Comparison of ENCODE assay signal across 1 cellular context in the genomic region with DNA sequence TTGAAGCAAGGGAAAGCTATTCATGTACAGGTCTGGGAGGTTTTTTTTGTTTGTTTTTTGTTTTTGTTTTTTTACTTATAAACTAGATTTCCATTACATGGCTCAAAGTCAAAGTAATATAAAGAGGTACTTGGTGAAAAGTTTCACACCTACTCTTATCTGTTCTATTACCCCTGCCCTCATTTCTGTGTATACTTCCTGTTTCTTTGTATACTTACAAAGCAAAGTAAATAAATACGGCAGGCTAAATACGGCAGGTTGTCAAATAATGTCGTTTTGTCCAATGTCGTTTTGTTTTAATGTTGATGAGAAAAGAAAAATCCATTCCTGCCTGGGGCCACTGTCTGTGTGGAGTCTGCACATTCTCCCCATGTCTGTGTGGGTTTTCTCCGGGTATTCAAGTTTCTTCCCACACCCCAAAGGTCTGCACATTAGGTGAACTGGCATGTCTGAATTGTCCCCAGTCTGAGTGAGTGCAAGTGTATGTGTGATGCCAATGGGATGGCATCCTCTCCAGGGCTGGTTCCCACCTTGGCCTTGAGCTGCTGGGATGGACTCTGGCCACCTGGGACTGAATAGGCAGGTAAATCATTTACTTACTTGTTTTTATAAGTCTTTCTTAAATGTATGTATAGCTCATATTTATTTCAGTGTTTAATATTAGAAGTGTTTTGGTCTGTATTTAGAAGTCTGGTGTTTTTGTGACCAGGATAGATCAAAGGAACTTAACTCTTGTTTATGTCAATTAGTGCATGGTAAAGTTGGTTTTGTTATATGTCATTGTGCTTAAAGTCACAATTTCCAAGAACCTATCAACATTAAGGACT.
TF ChIP-seq lines count a peak whose summit lies in the region.

No MANE protein-coding gene starts in this region.

TF ChIP-seq in HepG2, 621 proteins besides CTCF, POLR2A, EP300 and RAD21 (continued from another document):
- TF ChIP-seq, protein P1, sequence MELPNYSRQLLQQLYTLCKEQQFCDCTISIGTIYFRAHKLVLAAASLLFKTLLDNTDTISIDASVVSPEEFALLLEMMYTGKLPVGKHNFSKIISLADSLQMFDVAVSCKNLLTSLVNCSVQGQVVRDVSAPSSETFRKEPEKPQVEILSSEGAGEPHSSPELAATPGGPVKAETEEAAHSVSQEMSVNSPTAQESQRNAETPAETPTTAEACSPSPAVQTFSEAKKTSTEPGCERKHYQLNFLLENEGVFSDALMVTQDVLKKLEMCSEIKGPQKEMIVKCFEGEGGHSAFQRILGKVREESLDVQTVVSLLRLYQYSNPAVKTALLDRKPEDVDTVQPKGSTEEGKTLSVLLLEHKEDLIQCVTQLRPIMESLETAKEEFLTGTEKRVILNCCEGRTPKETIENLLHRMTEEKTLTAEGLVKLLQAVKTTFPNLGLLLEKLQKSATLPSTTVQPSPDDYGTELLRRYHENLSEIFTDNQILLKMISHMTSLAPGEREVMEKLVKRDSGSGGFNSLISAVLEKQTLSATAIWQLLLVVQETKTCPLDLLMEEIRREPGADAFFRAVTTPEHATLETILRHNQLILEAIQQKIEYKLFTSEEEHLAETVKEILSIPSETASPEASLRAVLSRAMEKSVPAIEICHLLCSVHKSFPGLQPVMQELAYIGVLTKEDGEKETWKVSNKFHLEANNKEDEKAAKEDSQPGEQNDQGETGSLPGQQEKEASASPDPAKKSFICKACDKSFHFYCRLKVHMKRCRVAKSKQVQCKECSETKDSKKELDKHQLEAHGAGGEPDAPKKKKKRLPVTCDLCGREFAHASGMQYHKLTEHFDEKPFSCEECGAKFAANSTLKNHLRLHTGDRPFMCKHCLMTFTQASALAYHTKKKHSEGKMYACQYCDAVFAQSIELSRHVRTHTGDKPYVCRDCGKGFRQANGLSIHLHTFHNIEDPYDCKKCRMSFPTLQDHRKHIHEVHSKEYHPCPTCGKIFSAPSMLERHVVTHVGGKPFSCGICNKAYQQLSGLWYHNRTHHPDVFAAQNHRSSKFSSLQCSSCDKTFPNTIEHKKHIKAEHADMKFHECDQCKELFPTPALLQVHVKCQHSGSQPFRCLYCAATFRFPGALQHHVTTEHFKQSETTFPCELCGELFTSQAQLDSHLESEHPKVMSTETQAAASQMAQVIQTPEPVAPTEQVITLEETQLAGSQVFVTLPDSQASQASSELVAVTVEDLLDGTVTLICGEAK (IDR thresholded peaks at IDR 0.05): no peak
- TF ChIP-seq, protein P1 (CRISPR knock-in tag; IDR thresholded peaks at IDR 0.05): no peak
- TF ChIP-seq, protein P2, sequence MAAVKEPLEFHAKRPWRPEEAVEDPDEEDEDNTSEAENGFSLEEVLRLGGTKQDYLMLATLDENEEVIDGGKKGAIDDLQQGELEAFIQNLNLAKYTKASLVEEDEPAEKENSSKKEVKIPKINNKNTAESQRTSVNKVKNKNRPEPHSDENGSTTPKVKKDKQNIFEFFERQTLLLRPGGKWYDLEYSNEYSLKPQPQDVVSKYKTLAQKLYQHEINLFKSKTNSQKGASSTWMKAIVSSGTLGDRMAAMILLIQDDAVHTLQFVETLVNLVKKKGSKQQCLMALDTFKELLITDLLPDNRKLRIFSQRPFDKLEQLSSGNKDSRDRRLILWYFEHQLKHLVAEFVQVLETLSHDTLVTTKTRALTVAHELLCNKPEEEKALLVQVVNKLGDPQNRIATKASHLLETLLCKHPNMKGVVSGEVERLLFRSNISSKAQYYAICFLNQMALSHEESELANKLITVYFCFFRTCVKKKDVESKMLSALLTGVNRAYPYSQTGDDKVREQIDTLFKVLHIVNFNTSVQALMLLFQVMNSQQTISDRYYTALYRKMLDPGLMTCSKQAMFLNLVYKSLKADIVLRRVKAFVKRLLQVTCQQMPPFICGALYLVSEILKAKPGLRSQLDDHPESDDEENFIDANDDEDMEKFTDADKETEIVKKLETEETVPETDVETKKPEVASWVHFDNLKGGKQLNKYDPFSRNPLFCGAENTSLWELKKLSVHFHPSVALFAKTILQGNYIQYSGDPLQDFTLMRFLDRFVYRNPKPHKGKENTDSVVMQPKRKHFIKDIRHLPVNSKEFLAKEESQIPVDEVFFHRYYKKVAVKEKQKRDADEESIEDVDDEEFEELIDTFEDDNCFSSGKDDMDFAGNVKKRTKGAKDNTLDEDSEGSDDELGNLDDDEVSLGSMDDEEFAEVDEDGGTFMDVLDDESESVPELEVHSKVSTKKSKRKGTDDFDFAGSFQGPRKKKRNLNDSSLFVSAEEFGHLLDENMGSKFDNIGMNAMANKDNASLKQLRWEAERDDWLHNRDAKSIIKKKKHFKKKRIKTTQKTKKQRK (IDR thresholded peaks at IDR 0.05; ENCODE audit: low read length): no peak
- no peak for TF ChIP-seq SIX1 (CRISPR knock-in tag; IDR thresholded peaks at IDR 0.05; ENCODE audit: borderline replicate concordance)
- TF ChIP-seq ZNF609 (CRISPR knock-in tag; IDR thresholded peaks at IDR 0.05; ENCODE audit: borderline replicate concordance): no peak
- TF ChIP-seq HNF1A (IDR thresholded peaks at IDR 0.05; ENCODE audit: low read depth): peak; percentile 74
- peak; percentile 83; the same call in 1 of the 2 replicates for TF ChIP-seq HNF1A (CRISPR knock-in tag; IDR thresholded peaks at IDR 0.05; ENCODE audit: borderline replicate concordance)
- no peak for TF ChIP-seq ZNF878 (CRISPR knock-in tag; IDR thresholded peaks at IDR 0.05)
- TF ChIP-seq FOXJ3 (CRISPR knock-in tag; IDR thresholded peaks at IDR 0.05; ENCODE audit: borderline replicate concordance): 0 out of 2 replicates have a peak, but pooled peaks have one; percentile 36
- TF ChIP-seq RCOR2 (CRISPR knock-in tag; IDR thresholded peaks at IDR 0.05): no peak
- TF ChIP-seq KLF13 (CRISPR knock-in tag; IDR thresholded peaks at IDR 0.05): no peak
- TF ChIP-seq ZNF7 (CRISPR knock-in tag; IDR thresholded peaks at IDR 0.05): no peak
- TF ChIP-seq CHD4 (IDR thresholded peaks at IDR 0.05; ENCODE audit: borderline replicate concordance, low read length): 0 out of 2 replicates have a peak, but pooled peaks have one; percentile 66
